12 cellular contexts compared by ENCODE assay signal in the genomic region with DNA sequence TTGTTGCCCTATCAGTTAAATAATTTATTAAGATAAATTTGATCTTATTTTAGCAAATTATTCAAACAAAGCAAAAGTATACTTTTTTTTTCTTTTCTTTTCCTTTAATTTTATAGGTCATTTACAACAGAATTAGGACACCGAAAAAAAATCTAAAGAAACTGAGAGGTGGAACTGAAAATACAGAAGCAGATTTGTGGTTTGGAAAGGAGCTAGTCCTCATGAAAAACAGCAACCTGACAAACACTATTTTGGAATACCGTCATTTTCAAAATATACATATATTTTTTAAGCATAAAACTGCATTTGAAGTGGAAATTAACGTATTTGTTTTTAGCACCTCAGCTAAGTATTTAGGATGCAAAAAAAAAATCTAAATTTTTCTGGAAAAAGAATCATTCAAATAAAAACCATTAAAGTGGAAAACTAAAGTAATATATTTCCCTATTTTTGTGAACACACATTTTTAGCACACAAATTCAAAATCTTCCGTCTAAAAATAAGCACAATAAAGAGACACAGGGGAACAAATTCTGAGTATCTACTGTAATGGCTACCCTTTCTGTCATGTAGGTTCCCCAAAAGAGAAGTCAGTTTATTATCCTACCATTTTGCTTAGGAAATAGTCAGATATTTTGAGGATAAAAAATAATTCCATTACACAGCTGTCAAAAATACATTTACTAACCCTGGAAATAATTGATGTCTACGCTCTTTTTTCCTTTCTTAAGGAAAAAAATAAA. TPM values are rescaled to one million over a fixed set of nuclear protein-coding genes. Genes with fewer than 3 reads are reported as not detected.
DNase-seq lines count a peak whose midpoint lies in the region; ATAC-seq, FAIRE-seq and TF ChIP-seq lines count a peak whose summit lies in the region.
"Had no signal": no experiment of that assay in that cellular context is flagged by ENCODE, and none has a peak within 500 bp of the region (broad histone marks: within the 10 kb centered on the region; RNA-seq: fewer than 3 reads in every experiment).

No MANE protein-coding gene starts in this region.

- H3K27ac ChIP-seq in SK-N-SH (ENCODE audit: low read depth in 2 of 2, low read length in 1 of 2) (no peak overlapping the region; a peak in 1 of 4 replicates), OCI-LY3 (ENCODE audit: low read length) (no peak overlapping the region), endothelial cell of umbilical vein (ENCODE audit: insufficient read depth, low read depth, low read length) (no peak overlapping the region), smooth muscle cell (ENCODE audit: low read depth) (no peak overlapping the region)
- H3K27ac ChIP-seq: RWPE1 had no signal

- 69% methylated on average over 5 of the region's 5 CpGs for WGBS in SK-N-SH (ENCODE audit: low lambda C conversion rate)
- WGBS in smooth muscle cell (ENCODE audit: low lambda C conversion rate) = 76% methylated on average over 5 of the region's 5 CpGs

- H3F3A ChIP-seq in SK-N-SH (replicated peaks; ENCODE audit: insufficient read depth) (peaks cover 3% of the 10 kb centered on the region), smooth muscle cell (ENCODE audit: low read depth) (no peaks in the 10 kb centered on the region)

- H2AFZ ChIP-seq in SK-N-SH (ENCODE audit: low read depth) (0 out of 2 replicates have a peak overlapping the region, but pooled peaks have one; percentile 36), OCI-LY3 (ENCODE audit: low read depth, low read length) (no peak overlapping the region), endothelial cell of umbilical vein (ENCODE audit: low read depth, low read length) (no peak overlapping the region), smooth muscle cell (ENCODE audit: low read depth) (no peak overlapping the region)

- CTCF ChIA-PET in SK-N-SH (lab: Yijun Ruan, JAX) = interaction anchor here (0.6 kb wide), 1 partner anchor 526 kb away, joined by 3 read pairs; no protein-coding TSS in a partner anchor
- CTCF ChIA-PET in endothelial cell of umbilical vein (lab: Charles Lee) = interaction anchor here (0.9 kb wide), 1 partner anchor 517 kb away, joined by 3 read pairs; no protein-coding TSS in a partner anchor
- CTCF ChIA-PET in Caco-2 (lab: Charles Lee) = no interaction called here

- no peak for ATAC-seq in SK-N-SH treated with all-trans-retinoic acid at 6 μM for 48 hours
- no peak for ATAC-seq in HG03139 (IDR thresholded peaks at IDR 0.05; ENCODE audit: unreplicated experiment)

- H3K4me3 Mint-ChIP-seq in Caco-2 (ENCODE audit: unreplicated experiment) = no peak overlapping the region

- no peaks in the 10 kb centered on the region for H3K36me3 Mint-ChIP-seq in Caco-2 (ENCODE audit: insufficient read depth, unreplicated experiment)

- H3K9me3 ChIP-seq in SK-N-SH = no peaks in the 10 kb centered on the region; the same call in 1 of the 2 replicates
- H3K9me3 ChIP-seq in OCI-LY3 (ENCODE audit: insufficient read depth, low read length) = no peaks in the 10 kb centered on the region
- H3K9me3 ChIP-seq in endothelial cell of umbilical vein (replicated peaks; ENCODE audit: control insufficient read depth, insufficient read depth, low read length) = no peaks in the 10 kb centered on the region
- no peaks in the 10 kb centered on the region for H3K9me3 ChIP-seq in smooth muscle cell (replicated peaks; ENCODE audit: low read depth)
- H3K9me3 ChIP-seq in Caco-2 = no peaks in the 10 kb centered on the region

- no peak for TF ChIP-seq EP300 in SK-N-SH (IDR thresholded peaks at IDR 0.05; ENCODE audit: borderline replicate concordance in 1 of 2, low read depth in 1 of 2, low read length in 1 of 2)

- no peaks in the 10 kb centered on the region for H3K9me3 Mint-ChIP-seq in Caco-2 (ENCODE audit: unreplicated experiment)

- POLR2A ChIA-PET in SK-N-SH (lab: Yijun Ruan, JAX) (no interaction called here), endothelial cell of umbilical vein (lab: Charles Lee) (interaction anchor here (0.6 kb wide), 1 partner anchor 15 kb away, joined by 4 read pairs; no protein-coding TSS in a partner anchor), Caco-2 (lab: Charles Lee) (no interaction called here)

- H3K79me2 ChIP-seq in SK-N-SH (ENCODE audit: insufficient read depth) (peaks cover 66% of the 10 kb centered on the region), OCI-LY3 (ENCODE audit: low read length) (peaks cover 10% of the 10 kb centered on the region; the same call in 1 of the 2 replicates), endothelial cell of umbilical vein (ENCODE audit: control insufficient read depth, insufficient read depth, low read length) (peaks cover 59% of the 10 kb centered on the region), smooth muscle cell (ENCODE audit: low read depth) (peaks cover 66% of the 10 kb centered on the region)

- peak overlapping the region; percentile 89 for H3K4me2 ChIP-seq in SK-N-SH
- peak overlapping the region; percentile 70 for H3K4me2 ChIP-seq in OCI-LY3 (ENCODE audit: low read length)
- peak overlapping the region; percentile 100 for H3K4me2 ChIP-seq in endothelial cell of umbilical vein (ENCODE audit: insufficient read depth, low read length)
- H3K4me2 ChIP-seq in smooth muscle cell = peak overlapping the region; percentile 88

- dilution Hi-C loops in endothelial cell of umbilical vein (cut with MboI; ENCODE audit: extremely low pct_ligation_motif_present, low sequenced_read_pairs) = no loop called here

- no peak for TF ChIP-seq POLR2A in endothelial cell of umbilical vein (IDR thresholded peaks at IDR 0.05; ENCODE audit: low read depth, low read length)

- BruUV-seq in endothelial cell of umbilical vein (replicated peaks; lab: Mats Ljungman, UMichigan) (no TSS peak), Caco-2 (replicated peaks; lab: Mats Ljungman, UMichigan) (no TSS peak)

- TF ChIP-seq RAD21 in SK-N-SH (IDR thresholded peaks at IDR 0.05; ENCODE audit: low read length) = no peak

- H3K9ac ChIP-seq in SK-N-SH (peak overlapping the region; percentile 33; the same call in 1 of the 2 replicates), OCI-LY3 (ENCODE audit: low read length) (no peak overlapping the region), endothelial cell of umbilical vein (replicated peaks; ENCODE audit: extremely low read depth, insufficient read depth, low read length) (peak overlapping the region; percentile 91), smooth muscle cell (ENCODE audit: low read depth) (no peak overlapping the region)

- no peak for FAIRE-seq in endothelial cell of umbilical vein (lab: Jason Lieb, UNC)
- FAIRE-seq: A204.1 had no signal

- H3K36me3 ChIP-seq in SK-N-SH (replicated peaks in 1 of 2; ENCODE audit: control insufficient read depth in 1 of 2, insufficient read depth in 2 of 2, low read length in 1 of 2) = peaks cover 3 to 9% of the 10 kb centered on the region in 2 experiments
- H3K36me3 ChIP-seq in OCI-LY3 (replicated peaks; ENCODE audit: low read depth, low read length) = peaks cover 2% of the 10 kb centered on the region
- H3K36me3 ChIP-seq in endothelial cell of umbilical vein (ENCODE audit: control insufficient read depth in 2 of 2, extremely low read depth in 1 of 2, insufficient read depth in 2 of 2, low read length in 2 of 2) = peaks cover 0 to 4% of the 10 kb centered on the region in 2 experiments
- H3K36me3 ChIP-seq in smooth muscle cell (ENCODE audit: low read depth) = no peaks in the 10 kb centered on the region
- no peaks in the 10 kb centered on the region for H3K36me3 ChIP-seq in Caco-2 (ENCODE audit: control insufficient read depth, insufficient read depth, low read length)

- H3K9me2 ChIP-seq in SK-N-SH = no peaks in the 10 kb centered on the region; the same call in 1 of the 2 replicates

- DNase-seq in SK-N-SH = no peak
- no peak for DNase-seq in endothelial cell of umbilical vein (ENCODE audit: low read depth, low spot score)
- DNase-seq in smooth muscle cell (lab: John Stamatoyannopoulos, UW; ENCODE audit: unreplicated experiment) = no peak
- no peak for DNase-seq in Caco-2
- DNase-seq in NCI-H187 treated with DMSO at 0.1 percent for 48 hours (lab: John Stamatoyannopoulos, UW) = no peak
- DNase-seq: NCI-H1105; stimulated activated CD8-positive, alpha-beta memory T cell treated with anti-CD3 and anti-CD28 coated beads, Interleukin-4, amount 100 ng/mL, for 48 hours had no signal

- intact Hi-C loops in endothelial cell of umbilical vein (cut with micrococcal nuclease) (no loop called here), Caco-2 (cut with micrococcal nuclease; ENCODE audit: unreplicated experiment) (loop anchor here (5.0 kb wide), 1 partner anchor 135 kb away; no protein-coding TSS in a partner anchor)

- no peaks in the 10 kb centered on the region for H3K27me3 ChIP-seq in SK-N-SH (ENCODE audit: insufficient read depth)
- no peaks in the 10 kb centered on the region for H3K27me3 ChIP-seq in OCI-LY3 (ENCODE audit: low read depth, low read length)
- H3K27me3 ChIP-seq in endothelial cell of umbilical vein (ENCODE audit: control insufficient read depth in 2 of 2, insufficient read depth in 2 of 2, low read length in 2 of 2) = no peaks in the 10 kb centered on the region
- H3K27me3 ChIP-seq in smooth muscle cell (ENCODE audit: low read depth) = no peaks in the 10 kb centered on the region
- no peaks in the 10 kb centered on the region for H3K27me3 ChIP-seq in Caco-2 (replicated peaks; ENCODE audit: control insufficient read depth, insufficient read depth, low read length)

- H4K20me1 ChIP-seq in SK-N-SH (ENCODE audit: insufficient read depth) (no peaks in the 10 kb centered on the region), OCI-LY3 (ENCODE audit: insufficient read depth, low read length) (0 out of 2 replicates have a peak, but pooled peaks cover 4% of the 10 kb centered on the region), endothelial cell of umbilical vein (replicated peaks; ENCODE audit: control insufficient read depth, extremely low read depth, insufficient read depth, low read length) (peaks cover 2% of the 10 kb centered on the region), smooth muscle cell (ENCODE audit: low read depth) (peaks cover 46% of the 10 kb centered on the region)

- H3K4me3 ChIP-seq in SK-N-SH (ENCODE audit: low read depth in 2 of 2, low read length in 1 of 2) (peak overlapping the region; percentile 46 to 93; a peak in 3 of 4 replicates), OCI-LY3 (ENCODE audit: low read length) (peak overlapping the region; percentile 49), endothelial cell of umbilical vein (replicated peaks in 1 of 3; ENCODE audit: insufficient read depth in 1 of 3, low read depth in 1 of 3, low read length in 3 of 3) (peak overlapping the region in 2 of 3 experiments; percentile 9 to 99), smooth muscle cell (peak overlapping the region; percentile 76), Caco-2 (ENCODE audit: low read depth, low read length) (no peak overlapping the region)

- TF ChIP-seq CTCF in SK-N-SH (IDR thresholded peaks at IDR 0.05) (no peak), OCI-LY3 (IDR thresholded peaks at IDR 0.05; ENCODE audit: low read depth, low read length) (no peak), endothelial cell of umbilical vein (IDR thresholded peaks at IDR 0.05; ENCODE audit: extremely low read depth in 1 of 2, insufficient read depth in 1 of 2, low read depth in 1 of 2, low read length in 2 of 2) (no peak), smooth muscle cell (IDR thresholded peaks at IDR 0.05; ENCODE audit: borderline replicate concordance, insufficient read depth, poor library complexity, severe bottlenecking) (no peak), Caco-2 (IDR thresholded peaks at IDR 0.05; ENCODE audit: insufficient read depth in 1 of 2, low read depth in 1 of 2, low read length in 1 of 2, severe bottlenecking in 1 of 2, unreplicated experiment in 1 of 2) (no peak)

- no peaks in the 10 kb centered on the region for H3K9me1 ChIP-seq in endothelial cell of umbilical vein (replicated peaks; ENCODE audit: control insufficient read depth, extremely low read depth, insufficient read depth, low read length)

- H3K4me1 ChIP-seq in SK-N-SH (ENCODE audit: control insufficient read depth in 1 of 2, insufficient read depth in 2 of 2, low read depth in 1 of 2, low read length in 1 of 2) (peaks cover 4 to 12% of the 10 kb centered on the region in 2 experiments; a peak in 3 of 4 replicates), OCI-LY3 (ENCODE audit: low read length) (peaks cover 46% of the 10 kb centered on the region), endothelial cell of umbilical vein (ENCODE audit: control insufficient read depth, extremely low read depth, insufficient read depth, low read length) (peaks cover 12% of the 10 kb centered on the region), smooth muscle cell (ENCODE audit: low read depth) (peaks cover 34% of the 10 kb centered on the region), Caco-2 (no peaks in the 10 kb centered on the region; the same call in 1 of the 2 replicates)

- H3K27me3 Mint-ChIP-seq in Caco-2 (ENCODE audit: insufficient read depth, unreplicated experiment) = peaks cover 9% of the 10 kb centered on the region

- H3K4me1 Mint-ChIP-seq in Caco-2 (ENCODE audit: low read depth, unreplicated experiment) = peaks cover 5% of the 10 kb centered on the region

- H3K27ac Mint-ChIP-seq in Caco-2 (ENCODE audit: unreplicated experiment) = no peak overlapping the region

RNA-seq across cellular contexts. Expression of a gene that starts 2.7 kb away (rescaled TPM):
- polyA plus RNA-seq in SK-N-SH (2012; rRNA removed) (7.0 and 10.1 TPM in 2 replicates), endothelial cell of umbilical vein (14.8 and 21.1 TPM in 2 replicates), smooth muscle cell (28.8 and 32.1 TPM in 2 replicates)
- 9.0 and 9.2 TPM in 2 replicates for polyA plus RNA-seq in SK-N-SH (2012; cell fraction: cytosol; rRNA removed)
- polyA plus RNA-seq in SK-N-SH (2012; cell fraction: nucleus; rRNA removed) = 11.7 and 21.7 TPM in 2 replicates
- total RNA-seq in endothelial cell of umbilical vein (76.8 and 77.4 TPM in 2 replicates), smooth muscle cell (71.1 and 85.6 TPM in 2 replicates), Caco-2 (2022) (6.4 and 7.7 TPM in 2 replicates)
- 20.2 and 22.4 TPM in 2 replicates for polyA plus RNA-seq in endothelial cell of umbilical vein (2011; cell fraction: cytosol; rRNA removed)
- polyA plus RNA-seq in endothelial cell of umbilical vein (2011; cell fraction: nucleus; rRNA removed) = 60.7 and 81.0 TPM in 2 replicates
- polyA plus RNA-seq in endothelial cell of umbilical vein (2012) = 36.1 and 52.3 TPM in 2 replicates
- 104 and 121 TPM in 2 replicates for polyA minus RNA-seq in endothelial cell of umbilical vein
- 29.4 TPM for polyA minus RNA-seq in endothelial cell of umbilical vein (2011; cell fraction: cytosol; rRNA and poly(A)+ RNA removed)
- 122 and 172 TPM in 2 replicates for polyA minus RNA-seq in endothelial cell of umbilical vein (2011; cell fraction: nucleus; rRNA and poly(A)+ RNA removed)

Comparison
In these comparisons a context has a peak if more than half of its experiments do, and no peak if none do; other contexts are left out.
1. H3K9ac ChIP-seq: peak in SK-N-SH (single experiment) and endothelial cell of umbilical vein (single experiment); none in OCI-LY3 (single experiment) and smooth muscle cell (single experiment).
2. Peak in every context shown above with its lines, with median percentiles within 50 percentile points of each other: H3K4me2 ChIP-seq.